ENCODE assay signal across 9 cellular contexts in genomic region chr9:136625101-136626065, GRCh38. TPM values are rescaled to one million over a fixed set of nuclear protein-coding genes. Genes with fewer than 3 reads are reported as not detected.
DNase-seq lines count a peak whose midpoint lies in the region; ATAC-seq, FAIRE-seq and TF ChIP-seq lines count a peak whose summit lies in the region.
"Had no signal": no experiment of that assay in that cellular context is flagged by ENCODE, and none has a peak within 500 bp of the region (broad histone marks: within the 10 kb centered on the region; RNA-seq: fewer than 3 reads in every experiment).

No MANE protein-coding gene starts in this region.

- H3K9me1 ChIP-seq in K562 (ENCODE audit: control insufficient read depth, insufficient read depth, low read length) = no peaks in the 10 kb centered on the region

- DNase-seq in BJ (ENCODE audit: low read depth) (no peak), HT1080 (ENCODE audit: low read depth) (peak; percentile 42), K562 (ENCODE audit: extremely low read depth in 1 of 4, low spot score in 3 of 4) (peak in 3 of 4 experiments; percentile 47 to 67 (median 51)), left colon (peak; percentile 88 to 91), upper lobe of right lung (peak; percentile 90), occipital lobe (lab: John Stamatoyannopoulos, UW) (no peak)
- no peak for DNase-seq in stimulated activated CD4-positive, alpha-beta T cell treated with anti-CD3 and anti-CD28 coated beads, Interleukin-4, amount 100 ng/mL, for 1 hour

- H3K9me3 ChIP-seq in K562 (replicated peaks; ENCODE audit: control insufficient read depth, insufficient read depth, low read depth, low read length) (no peaks in the 10 kb centered on the region), upper lobe of right lung (no peaks in the 10 kb centered on the region)
- H3K9me3 ChIP-seq: HAP-1 had no signal

- H3K4me3 ChIP-seq in BJ (ENCODE audit: low read depth, low read length) (no peak overlapping the region), K562 (no peak overlapping the region), upper lobe of right lung (no peak overlapping the region)
- H3K4me3 ChIP-seq: HAP-1 had no signal

- FAIRE-seq in K562 (lab: Jason Lieb, UNC) = peak; percentile 46

- 6% methylated on average over 19 of the region's 19 CpGs for WGBS in K562 (ENCODE audit: insufficient coverage, low coverage, missing lambda C conversion rate)

- ATAC-seq in K562 = peak; percentile 72
- peak; percentile 55 for ATAC-seq in left colon
- peak; percentile 63 for ATAC-seq in upper lobe of right lung
- no peak for ATAC-seq in HG03139 (IDR thresholded peaks at IDR 0.05; ENCODE audit: unreplicated experiment)

- POLR2A ChIA-PET in BJ (lab: Charles Lee) = no interaction called here
- POLR2A ChIA-PET in K562 (lab: Yijun Ruan, JAX) = interaction anchor here (0.6 to 1.8 kb wide), 6 partner anchors 9 to 406 kb away, joined by 3 to 5 read pairs (median 4); no protein-coding TSS in a partner anchor

- TF ChIP-seq EP300 in K562 (IDR thresholded peaks at IDR 0.05; ENCODE audit: low read length) = no peak

- in situ Hi-C loops in K562 (cut with MboI) = loop anchor here (5.0 to 25.0 kb wide), 2 partner anchors 133 to 288 kb away; partner anchors contain the start of gene GPSM1

- 0 out of 4 replicates have a peak overlapping the region, but pooled peaks of 1 of the 2 experiments have one; percentile 14 for H3K9ac ChIP-seq in K562 (ENCODE audit: insufficient read depth in 1 of 2, low read depth in 2 of 2, low read length in 2 of 2)

- no peak overlapping the region for H3K4me2 ChIP-seq in K562 (ENCODE audit: insufficient read depth, low read length)

- H3K4me1 ChIP-seq in K562 (replicated peaks in 1 of 2; ENCODE audit: control insufficient read depth in 2 of 2, insufficient read depth in 2 of 2, low read length in 2 of 2) (peaks cover 0 to 92% of the 10 kb centered on the region in 2 experiments; a peak in 4 of 5 replicates), upper lobe of right lung (peaks cover 51% of the 10 kb centered on the region)
- H3K4me1 ChIP-seq: HAP-1 had no signal

- BruUV-seq in K562 (replicated peaks; lab: Mats Ljungman, UMichigan) = no TSS peak

- TF ChIP-seq POLR2A in K562 (conservative IDR thresholded peaks at IDR 0.05) = no peak

- no peaks in the 10 kb centered on the region for H3K36me3 ChIP-seq in BJ (ENCODE audit: control insufficient read depth, insufficient read depth, low read length)
- no peaks in the 10 kb centered on the region for H3K36me3 ChIP-seq in K562 (ENCODE audit: control insufficient read depth, insufficient read depth, low read length)
- H3K36me3 ChIP-seq in upper lobe of right lung = no peaks in the 10 kb centered on the region
- H3K36me3 ChIP-seq: HAP-1 had no signal

- CTCF ChIA-PET in BJ (lab: Yijun Ruan, JAX) = interaction anchor here (0.6 to 8.5 kb wide), 29 partner anchors 10 to 187 kb away, joined by 3 to 385 read pairs (median 4); no protein-coding TSS in a partner anchor
- CTCF ChIA-PET in K562 (lab: Yijun Ruan, JAX; ENCODE audit: low intra/inter-chr PET ratio) = interaction anchor here (1.7 to 2.5 kb wide), 3 partner anchors 137 to 140 kb away, joined by 11 to 23 read pairs (median 12); no protein-coding TSS in a partner anchor

- peak; percentile 73 to 88 for TF ChIP-seq RAD21 in K562 (CRISPR knock-in tag; conservative IDR thresholded peaks at IDR 0.05 in 1 of 2, IDR thresholded peaks at IDR 0.05 in 1 of 2)

- H3K27me3 ChIP-seq in BJ (ENCODE audit: control insufficient read depth, insufficient read depth, low read length) (no peaks in the 10 kb centered on the region), K562 (ENCODE audit: control insufficient read depth in 2 of 2, insufficient read depth in 2 of 2, low read length in 2 of 2) (peaks cover 0 to 12% of the 10 kb centered on the region in 2 experiments; a peak in 1 of 5 replicates), upper lobe of right lung (no peaks in the 10 kb centered on the region)

- TF ChIP-seq CTCF in BJ (IDR thresholded peaks at IDR 0.05; ENCODE audit: insufficient read depth, low read depth, low read length) (peak; percentile 59), K562 (IDR thresholded peaks at IDR 0.05 in 2 of 3, conservative IDR thresholded peaks at IDR 0.05 in 1 of 3; ENCODE audit: insufficient read depth in 2 of 3, low read depth in 1 of 3, low read length in 3 of 3) (peak; percentile 51 to 67 (median 61); a peak in 5 of 6 replicates), upper lobe of right lung (IDR thresholded peaks at IDR 0.05) (peak; percentile 40)

- no peak overlapping the region for H2AFZ ChIP-seq in K562 (ENCODE audit: low read depth, low read length)

- intact Hi-C loops in K562 (cut with micrococcal nuclease) (loop anchor here (10.0 kb wide), 1 partner anchor 81 kb away; the partner anchor contains the start of gene NOTCH1), left colon (cut with DNase I, micrococcal nuclease) (no loop called here), upper lobe of right lung (cut with DNase I) (loop anchor here (10.0 kb wide), 1 partner anchor 81 kb away; the partner anchor contains the start of gene NOTCH1)

- H4K20me1 ChIP-seq in K562 (replicated peaks; ENCODE audit: control insufficient read depth, insufficient read depth, low read length) = peaks cover 12% of the 10 kb centered on the region; the same call in 1 of the 2 replicates

- H3K79me2 ChIP-seq in K562 (ENCODE audit: control insufficient read depth, insufficient read depth, low read length) = no peaks in the 10 kb centered on the region

- no peak overlapping the region for H3K27ac ChIP-seq in K562 (ENCODE audit: extremely low read depth, low read depth, low read length)
- H3K27ac ChIP-seq in upper lobe of right lung = peak overlapping the region; percentile 11

TF ChIP-seq in K562, 482 proteins besides CTCF, POLR2A, EP300 and RAD21 (continues in another document):
- TF ChIP-seq DEAF1 (CRISPR knock-in tag; IDR thresholded peaks at IDR 0.05) = peak; percentile 62
- TF ChIP-seq PBX2 (CRISPR knock-in tag; IDR thresholded peaks at IDR 0.05; ENCODE audit: low read depth) = no peak
- TF ChIP-seq PBX2 (tag; conservative IDR thresholded peaks at IDR 0.05; ENCODE audit: low read depth) = no peak

RNA-seq across cellular contexts. Expression of gene EGFL7, which starts 37.3 kb away (rescaled TPM):
- polyA plus RNA-seq in BJ (2011; rRNA removed) (13.8 and 26.9 TPM in 2 replicates), K562 (2011; rRNA removed) (220 and 305 TPM in 2 replicates), K562 (2014; fragmentation: Illumina TruSeq; extraction: Trizol) (16.3 and 110 TPM in 2 replicates), K562 (2014; fragmentation: Nextera tagmentation; extraction: Ambion mirVana) (10 to 100 TPM in 1 of 2 experiments, 1 to 10 TPM in 1; 1.5 to 10.9 TPM), K562 (2014; rRNA removed) (286 and 294 TPM in 2 replicates)
- 1.5 and 1.9 TPM in 2 replicates for polyA minus RNA-seq in BJ (2011; rRNA and poly(A)+ RNA removed)
- total RNA-seq in HT1080 (2014; rRNA removed; shearing (Covaris generic)) = 31.8 and 34.6 TPM in 2 replicates
- 31.5 and 38.7 TPM in 2 replicates for polyA plus RNA-seq in HT1080 (2015; cell fraction: cytosol; rRNA removed)
- 26.2 and 29.2 TPM in 2 replicates for polyA plus RNA-seq in HT1080 (2015; cell fraction: nucleus; rRNA removed)
- 149 and 838 TPM in 2 replicates for total RNA-seq in K562 (2011; cell fraction: chromatin; rRNA removed; ENCODE audit: low replicate concordance)
- total RNA-seq in K562 (2011; cell fraction: nucleolus; rRNA removed) = 1,169 and 1,462 TPM in 2 replicates
- total RNA-seq in K562 (2011; cell fraction: nucleoplasm; rRNA removed) = 493 and 520 TPM in 2 replicates
- total RNA-seq in K562 (2014; rRNA removed) (217 and 294 TPM in 2 replicates), K562 (2014; rRNA removed; fragmentation: Illumina TruSeq; extraction: Trizol) (6.6 and 10.2 TPM in 2 replicates), K562 (2015; rRNA removed; fragmentation: Illumina TruSeq; extraction: Trizol) (55.3 and 55.5 TPM in 2 replicates), K562 (2021) (213 and 225 TPM in 2 replicates), left colon (10 to 100 TPM; 14.3 to 17.2 TPM), upper lobe of right lung (302 TPM), occipital lobe (13.7 TPM)
- 390 and 1,175 TPM in 2 replicates for polyA plus RNA-seq in K562 (2011; cell fraction: cytosol; rRNA removed)
- polyA plus RNA-seq in K562 (2011; cell fraction: nucleus; rRNA removed) = 1,734 and 4,262 TPM in 2 replicates
- 148 and 194 TPM in 2 replicates for polyA plus RNA-seq in K562 (2012)
- polyA minus RNA-seq in K562 (2011; rRNA and poly(A)+ RNA removed) = 33.5 and 52.0 TPM in 2 replicates
- 222 and 294 TPM in 2 replicates for polyA minus RNA-seq in K562 (2011; cell fraction: cytosol; rRNA and poly(A)+ RNA removed)
- 630 and 998 TPM in 2 replicates for polyA minus RNA-seq in K562 (2011; cell fraction: nucleus; rRNA and poly(A)+ RNA removed)

Comparison
In these comparisons a context has a peak if more than half of its experiments do, and no peak if none do; other contexts are left out.
1. DNase-seq: peak in HT1080 (single experiment), K562 (3 of 4), left colon (2 of 2) and upper lobe of right lung (single experiment); none in BJ (single experiment), occipital lobe (single experiment) and stimulated activated CD4-positive, alpha-beta T cell treated with anti-CD3 and anti-CD28 coated beads, Interleukin-4, amount 100 ng/mL, for 1 hour (single experiment).
2. intact Hi-C loops: an anchor here in K562 (10.0 kb wide) and upper lobe of right lung (10.0 kb wide); none called in left colon.
3. Peak in every context shown above with its lines, with median percentiles within 50 percentile points of each other: CTCF ChIP-seq.